Comparison of ENCODE assay signal across 8 cellular contexts in the genomic region with DNA sequence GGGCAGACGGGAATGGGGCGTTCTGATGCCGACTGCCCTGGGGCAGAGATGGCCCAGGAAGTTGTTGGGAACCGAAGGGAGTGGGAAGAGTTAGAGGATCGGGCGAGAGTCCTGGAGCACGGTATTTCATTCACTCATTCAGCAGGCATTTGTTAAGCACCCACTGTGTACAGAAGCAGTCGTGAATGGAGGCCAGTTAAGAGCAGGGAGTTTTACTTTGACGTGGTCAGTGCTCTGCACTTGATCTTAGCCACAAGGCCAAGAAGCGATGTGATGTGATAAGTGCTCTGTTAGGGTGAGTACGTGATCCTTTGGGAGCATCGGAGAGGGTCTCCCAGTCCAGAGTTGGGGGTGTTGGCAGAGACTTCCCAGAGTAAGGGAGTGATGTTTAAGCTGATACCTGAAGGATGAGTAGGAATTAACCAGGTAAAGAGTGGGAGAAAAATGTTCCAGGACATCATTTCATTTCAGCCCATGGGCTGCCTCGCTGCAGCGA. TPM values are rescaled to one million over a fixed set of nuclear protein-coding genes. Genes with fewer than 3 reads are reported as not detected.
DNase-seq lines count a peak whose midpoint lies in the region; ATAC-seq and TF ChIP-seq lines count a peak whose summit lies in the region.

No MANE protein-coding gene starts in this region.

- peaks cover 52% of the 10 kb centered on the region for H3K79me2 ChIP-seq in SK-N-SH (ENCODE audit: insufficient read depth)

- no peak for TF ChIP-seq RAD21 in SK-N-SH (IDR thresholded peaks at IDR 0.05; ENCODE audit: low read length)

- peaks cover 7% of the 10 kb centered on the region for H3K36me3 Mint-ChIP-seq in neural crest cell (ENCODE audit: low read depth)

- H4K20me1 ChIP-seq in SK-N-SH (ENCODE audit: insufficient read depth) = peaks cover 22% of the 10 kb centered on the region

- ATAC-seq in SK-N-SH treated with all-trans-retinoic acid at 6 μM for 48 hours = no peak

- TF ChIP-seq EP300 in SK-N-SH (IDR thresholded peaks at IDR 0.05; ENCODE audit: borderline replicate concordance in 1 of 2, low read depth in 1 of 2, low read length in 1 of 2) = no peak

- peaks cover 7% of the 10 kb centered on the region for H3K27me3 Mint-ChIP-seq in neural crest cell (ENCODE audit: low read depth)

- H3K4me2 ChIP-seq in SK-N-SH = peak overlapping the region; percentile 85

- no peak overlapping the region for H2AFZ ChIP-seq in SK-N-SH (ENCODE audit: low read depth)

- H3K27ac ChIP-seq in SK-N-SH (ENCODE audit: low read depth in 2 of 2, low read length in 1 of 2) = peak overlapping the region in 1 of 2 experiments; percentile 84; a peak in 3 of 4 replicates
- peak overlapping the region; percentile 74 for H3K27ac ChIP-seq in HL-60 (replicated peaks)
- H3K27ac ChIP-seq in colonic mucosa = peak overlapping the region; percentile 93

- H3K4me3 ChIP-seq in SK-N-SH (ENCODE audit: low read depth in 2 of 2, low read length in 1 of 2) = peak overlapping the region; percentile 89 to 94
- H3K4me3 ChIP-seq in HL-60 (replicated peaks; ENCODE audit: insufficient read depth, low read length) = peak overlapping the region; percentile 85
- H3K4me3 ChIP-seq in colonic mucosa = peak overlapping the region; percentile 93

- intact Hi-C loops in colonic mucosa (cut with DNase I) = loop anchor here (10.0 kb wide), 1 partner anchor 63 kb away; no protein-coding TSS in a partner anchor

- peak overlapping the region; percentile 83 for H3K9ac ChIP-seq in SK-N-SH
- H3K9ac ChIP-seq in colonic mucosa (ENCODE audit: low read depth in 2 of 2, low read length in 2 of 2) = peak overlapping the region; percentile 94 to 97

- CTCF ChIA-PET in SK-N-SH (lab: Yijun Ruan, JAX) = no interaction called here

- H3K27ac Mint-ChIP-seq in neural crest cell (ENCODE audit: unreplicated experiment) = peak overlapping the region; percentile 14

- H3K9me2 ChIP-seq in SK-N-SH = no peaks in the 10 kb centered on the region

- no peaks in the 10 kb centered on the region for H3F3A ChIP-seq in SK-N-SH (replicated peaks; ENCODE audit: insufficient read depth)

- TF ChIP-seq CTCF in SK-N-SH (IDR thresholded peaks at IDR 0.05) (no peak), HL-60 (IDR thresholded peaks at IDR 0.05; ENCODE audit: insufficient read depth, low read length) (no peak), colonic mucosa (IDR thresholded peaks at IDR 0.05) (no peak), neural crest cell (conservative IDR thresholded peaks at IDR 0.05) (no peak), GM10266 (IDR thresholded peaks at IDR 0.05; ENCODE audit: control insufficient read depth, insufficient read depth, low read depth, missing control alignments) (no peak)

- peaks cover 29% of the 10 kb centered on the region for H3K4me1 Mint-ChIP-seq in neural crest cell

- H3K27me3 ChIP-seq in SK-N-SH (ENCODE audit: insufficient read depth) (no peaks in the 10 kb centered on the region), HL-60 (ENCODE audit: insufficient read depth, poor library complexity, severe bottlenecking) (no peaks in the 10 kb centered on the region), colonic mucosa (no peaks in the 10 kb centered on the region)

- 28% methylated on average over 14 of the region's 14 CpGs for WGBS in SK-N-SH (ENCODE audit: low lambda C conversion rate)

- no peaks in the 10 kb centered on the region for H3K9me3 ChIP-seq in SK-N-SH
- H3K9me3 ChIP-seq in colonic mucosa = no peaks in the 10 kb centered on the region

- peak overlapping the region; percentile 93 for H3K4me3 Mint-ChIP-seq in neural crest cell

- POLR2A ChIA-PET in SK-N-SH (lab: Yijun Ruan, JAX) = no interaction called here

- peaks cover 13% of the 10 kb centered on the region for H3K9me3 Mint-ChIP-seq in neural crest cell

- DNase-seq in SK-N-SH = no peak
- DNase-seq in HL-60 (ENCODE audit: low read depth in 1 of 2, low spot score in 1 of 2) = no peak
- DNase-seq in colonic mucosa = no peak
- no peak for DNase-seq in neural crest cell (ENCODE audit: low read depth, low spot score)
- no peak for DNase-seq in NCI-H128 (lab: John Stamatoyannopoulos, UW; ENCODE audit: unreplicated experiment)
- no peak for DNase-seq in T1000 (lab: John Stamatoyannopoulos, UW)
- DNase-seq in GM10266 (ENCODE audit: extremely low spot score) = no peak

- H3K36me3 ChIP-seq in SK-N-SH (replicated peaks in 1 of 2; ENCODE audit: control insufficient read depth in 1 of 2, insufficient read depth in 2 of 2, low read length in 1 of 2) (peaks cover 20 to 24% of the 10 kb centered on the region in 2 experiments), colonic mucosa (peaks cover 3% of the 10 kb centered on the region)

- peaks cover 0 to 17% of the 10 kb centered on the region in 2 experiments; a peak in 2 of 4 replicates for H3K4me1 ChIP-seq in SK-N-SH (ENCODE audit: control insufficient read depth in 1 of 2, insufficient read depth in 2 of 2, low read depth in 1 of 2, low read length in 1 of 2)
- H3K4me1 ChIP-seq in colonic mucosa = peaks cover 10% of the 10 kb centered on the region

TF ChIP-seq in SK-N-SH, 30 proteins besides CTCF, POLR2A, EP300 and RAD21 (continues in another document):
- TF ChIP-seq TEAD4 (IDR thresholded peaks at IDR 0.05; ENCODE audit: borderline replicate concordance, insufficient read depth) (no peak), NRF1 (IDR thresholded peaks at IDR 0.05; ENCODE audit: low read depth, low read length) (no peak), RFX5 (IDR thresholded peaks at IDR 0.05; ENCODE audit: low read length) (no peak), JUND (IDR thresholded peaks at IDR 0.05) (no peak), POLR2AphosphoS5 (IDR thresholded peaks at IDR 0.05; ENCODE audit: low read depth, low read length) (no peak), FOXJ3 (CRISPR knock-in tag; IDR thresholded peaks at IDR 0.05) (no peak)
- TF ChIP-seq, protein P1, sequence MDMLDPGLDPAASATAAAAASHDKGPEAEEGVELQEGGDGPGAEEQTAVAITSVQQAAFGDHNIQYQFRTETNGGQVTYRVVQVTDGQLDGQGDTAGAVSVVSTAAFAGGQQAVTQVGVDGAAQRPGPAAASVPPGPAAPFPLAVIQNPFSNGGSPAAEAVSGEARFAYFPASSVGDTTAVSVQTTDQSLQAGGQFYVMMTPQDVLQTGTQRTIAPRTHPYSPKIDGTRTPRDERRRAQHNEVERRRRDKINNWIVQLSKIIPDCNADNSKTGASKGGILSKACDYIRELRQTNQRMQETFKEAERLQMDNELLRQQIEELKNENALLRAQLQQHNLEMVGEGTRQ (IDR thresholded peaks at IDR 0.05; ENCODE audit: borderline replicate concordance, low read depth, low read length) = no peak

TF ChIP-seq in SK-N-SH treated with all-trans-retinoic acid at 6 μM for 48 hours, 23 proteins besides CTCF, POLR2A, EP300 and RAD21 (continues in another document):
- TF ChIP-seq OSR1 (CRISPR knock-in tag; IDR thresholded peaks at IDR 0.05) (no peak), CSDC2 (CRISPR knock-in tag; IDR thresholded peaks at IDR 0.05) (no peak)
- TF ChIP-seq, protein P2, sequence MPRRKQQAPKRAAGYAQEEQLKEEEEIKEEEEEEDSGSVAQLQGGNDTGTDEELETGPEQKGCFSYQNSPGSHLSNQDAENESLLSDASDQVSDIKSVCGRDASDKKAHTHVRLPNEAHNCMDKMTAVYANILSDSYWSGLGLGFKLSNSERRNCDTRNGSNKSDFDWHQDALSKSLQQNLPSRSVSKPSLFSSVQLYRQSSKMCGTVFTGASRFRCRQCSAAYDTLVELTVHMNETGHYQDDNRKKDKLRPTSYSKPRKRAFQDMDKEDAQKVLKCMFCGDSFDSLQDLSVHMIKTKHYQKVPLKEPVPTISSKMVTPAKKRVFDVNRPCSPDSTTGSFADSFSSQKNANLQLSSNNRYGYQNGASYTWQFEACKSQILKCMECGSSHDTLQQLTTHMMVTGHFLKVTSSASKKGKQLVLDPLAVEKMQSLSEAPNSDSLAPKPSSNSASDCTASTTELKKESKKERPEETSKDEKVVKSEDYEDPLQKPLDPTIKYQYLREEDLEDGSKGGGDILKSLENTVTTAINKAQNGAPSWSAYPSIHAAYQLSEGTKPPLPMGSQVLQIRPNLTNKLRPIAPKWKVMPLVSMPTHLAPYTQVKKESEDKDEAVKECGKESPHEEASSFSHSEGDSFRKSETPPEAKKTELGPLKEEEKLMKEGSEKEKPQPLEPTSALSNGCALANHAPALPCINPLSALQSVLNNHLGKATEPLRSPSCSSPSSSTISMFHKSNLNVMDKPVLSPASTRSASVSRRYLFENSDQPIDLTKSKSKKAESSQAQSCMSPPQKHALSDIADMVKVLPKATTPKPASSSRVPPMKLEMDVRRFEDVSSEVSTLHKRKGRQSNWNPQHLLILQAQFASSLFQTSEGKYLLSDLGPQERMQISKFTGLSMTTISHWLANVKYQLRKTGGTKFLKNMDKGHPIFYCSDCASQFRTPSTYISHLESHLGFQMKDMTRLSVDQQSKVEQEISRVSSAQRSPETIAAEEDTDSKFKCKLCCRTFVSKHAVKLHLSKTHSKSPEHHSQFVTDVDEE (CRISPR knock-in tag; IDR thresholded peaks at IDR 0.05) = no peak

RNA-seq across cellular contexts. Expression of a gene that starts 0.9 kb away (rescaled TPM):
- 30.5 and 44.3 TPM in 2 replicates for polyA plus RNA-seq in SK-N-SH (2012; rRNA removed)
- 15.5 and 22.6 TPM in 2 replicates for polyA plus RNA-seq in SK-N-SH (2012; cell fraction: cytosol; rRNA removed)
- 111 and 122 TPM in 2 replicates for polyA plus RNA-seq in SK-N-SH (2012; cell fraction: nucleus; rRNA removed)
- total RNA-seq in colonic mucosa (10 to 100 TPM; 45.9 to 47.9 TPM), neural crest cell (24.6 and 26.9 TPM in 2 replicates)

RNA-seq across cellular contexts. Expression of a gene that starts 24.3 kb away (rescaled TPM):
- 53.0 and 53.8 TPM in 2 replicates for polyA plus RNA-seq in SK-N-SH (2012; rRNA removed)
- 58.5 and 71.1 TPM in 2 replicates for polyA plus RNA-seq in SK-N-SH (2012; cell fraction: cytosol; rRNA removed)
- polyA plus RNA-seq in SK-N-SH (2012; cell fraction: nucleus; rRNA removed) = 47.6 and 49.7 TPM in 2 replicates
- total RNA-seq in colonic mucosa (10 to 100 TPM; 25.7 to 31.7 TPM), neural crest cell (52.3 and 52.8 TPM in 2 replicates)

RNA-seq across cellular contexts. Expression of a gene that starts 34.0 kb away (rescaled TPM):
- not detected in 2 replicates for polyA plus RNA-seq in SK-N-SH (2012; rRNA removed)
- polyA plus RNA-seq in SK-N-SH (2012; cell fraction: cytosol; rRNA removed) = 0.01 TPM in 1 of 2 replicates, not detected in the other
- not detected in 2 replicates for polyA plus RNA-seq in SK-N-SH (2012; cell fraction: nucleus; rRNA removed)
- 1 to 10 TPM in 1 of 2 donors, under 1 TPM in 1; 0.57 to 1.2 TPM for total RNA-seq in colonic mucosa
- total RNA-seq in neural crest cell = not detected in 2 replicates

RNA-seq across cellular contexts. Expression of a gene that starts 50.8 kb away (rescaled TPM):
- polyA plus RNA-seq in SK-N-SH (2012; rRNA removed) = 6.3 and 7.0 TPM in 2 replicates
- polyA plus RNA-seq in SK-N-SH (2012; cell fraction: cytosol; rRNA removed) = 4.0 and 5.0 TPM in 2 replicates
- polyA plus RNA-seq in SK-N-SH (2012; cell fraction: nucleus; rRNA removed) = 5.3 and 6.3 TPM in 2 replicates
- total RNA-seq in colonic mucosa (10 to 100 TPM; 26.6 to 34.8 TPM), neural crest cell (2.4 and 3.3 TPM in 2 replicates)
